Comparison of ENCODE assay signal across 22 cellular contexts in genomic region chr10:15990523-15991129, GRCh38.
"Had no signal": no experiment of that assay in that cellular context is flagged by ENCODE, and none has a peak within 500 bp of the region (broad histone marks: within the 10 kb centered on the region; RNA-seq: fewer than 3 reads in every experiment).

No MANE protein-coding gene starts in this region.

- H3K36me3 ChIP-seq: right lobe of liver, tibial artery, upper lobe of left lung, uterus had no signal

- ATAC-seq: left colon; left ventricle myocardium superior; psoas muscle; right lobe of liver; stimulated activated memory B cell treated with anti-CD40 and anti-IgM and Interleukin-4, amounts not matched to agents 10 μg/mL and 1 μg/mL and 100 μg/mL, for 72 hours had no signal

- H3K27me3 Mint-ChIP-seq: naive B cell; stimulated activated memory B cell treated with anti-CD40 and anti-IgM and Interleukin-4, amounts not matched to agents 10 μg/mL and 1 μg/mL and 100 μg/mL, for 72 hours; stimulated activated naive CD8-positive, alpha-beta T cell treated with anti-CD3 and anti-CD28 coated beads, Interleukin-15, Interleukin-2, amounts not matched to agents 100 ng/mL and 50 ng/mL, for 24 hours had no signal

- H3K4me3 Mint-ChIP-seq: naive B cell; nephron; stimulated activated memory B cell treated with anti-CD40 and anti-IgM and Interleukin-4, amounts not matched to agents 10 μg/mL and 1 μg/mL and 100 μg/mL, for 72 hours; stimulated activated naive CD8-positive, alpha-beta T cell treated with anti-CD3 and anti-CD28 coated beads, Interleukin-15, Interleukin-2, amounts not matched to agents 100 ng/mL and 50 ng/mL, for 24 hours had no signal

- H3K4me1 ChIP-seq: parathyroid adenoma, psoas muscle, right lobe of liver, tibial artery, upper lobe of left lung, uterus had no signal

- H3K27ac ChIP-seq: coronary artery, parathyroid adenoma, psoas muscle, right lobe of liver, tibial artery, upper lobe of left lung, uterus had no signal

- H2AFZ ChIP-seq: parathyroid adenoma had no signal

- H3K9me3 Mint-ChIP-seq: nephron had no signal

- DNase-seq: effector CD4-positive, alpha-beta T cell; foreskin melanocyte; head of caudate nucleus; hippocampal formation; left colon; left ventricle myocardium superior; mesenchymal stem cell; midbrain; naive B cell; psoas muscle; retina; right lobe of liver; stimulated activated CD4-positive, alpha-beta T cell treated with anti-CD3 and anti-CD28 coated beads, Interleukin-4, amount 100 ng/mL, for 1 hour; tibial artery; upper lobe of left lung; uterus had no signal

- H3K9me3 ChIP-seq: psoas muscle, right lobe of liver, tibial artery, upper lobe of left lung, uterus had no signal

- H3K27ac Mint-ChIP-seq: naive B cell; nephron; stimulated activated memory B cell treated with anti-CD40 and anti-IgM and Interleukin-4, amounts not matched to agents 10 μg/mL and 1 μg/mL and 100 μg/mL, for 72 hours; stimulated activated naive CD8-positive, alpha-beta T cell treated with anti-CD3 and anti-CD28 coated beads, Interleukin-15, Interleukin-2, amounts not matched to agents 100 ng/mL and 50 ng/mL, for 24 hours had no signal

- H3K36me3 Mint-ChIP-seq: naive B cell; stimulated activated memory B cell treated with anti-CD40 and anti-IgM and Interleukin-4, amounts not matched to agents 10 μg/mL and 1 μg/mL and 100 μg/mL, for 72 hours had no signal

- H3K27me3 ChIP-seq: right lobe of liver, tibial artery, upper lobe of left lung, uterus had no signal

- H3K79me2 ChIP-seq: parathyroid adenoma had no signal

- H3K4me3 ChIP-seq: coronary artery, lung, psoas muscle, right lobe of liver, tibial artery, upper lobe of left lung, uterus had no signal

- H3K9ac ChIP-seq: parathyroid adenoma had no signal

- H3K4me1 Mint-ChIP-seq: naive B cell; nephron; stimulated activated memory B cell treated with anti-CD40 and anti-IgM and Interleukin-4, amounts not matched to agents 10 μg/mL and 1 μg/mL and 100 μg/mL, for 72 hours had no signal
